1 cellular context compared by ENCODE assay signal in genomic region chr10:11181996-11182395, GRCh38.
TF ChIP-seq lines count a peak whose summit lies in the region.

No MANE protein-coding gene starts in this region.

TF ChIP-seq in HepG2, 621 proteins besides CTCF, POLR2A, EP300 and RAD21:
- TF ChIP-seq, protein P1, sequence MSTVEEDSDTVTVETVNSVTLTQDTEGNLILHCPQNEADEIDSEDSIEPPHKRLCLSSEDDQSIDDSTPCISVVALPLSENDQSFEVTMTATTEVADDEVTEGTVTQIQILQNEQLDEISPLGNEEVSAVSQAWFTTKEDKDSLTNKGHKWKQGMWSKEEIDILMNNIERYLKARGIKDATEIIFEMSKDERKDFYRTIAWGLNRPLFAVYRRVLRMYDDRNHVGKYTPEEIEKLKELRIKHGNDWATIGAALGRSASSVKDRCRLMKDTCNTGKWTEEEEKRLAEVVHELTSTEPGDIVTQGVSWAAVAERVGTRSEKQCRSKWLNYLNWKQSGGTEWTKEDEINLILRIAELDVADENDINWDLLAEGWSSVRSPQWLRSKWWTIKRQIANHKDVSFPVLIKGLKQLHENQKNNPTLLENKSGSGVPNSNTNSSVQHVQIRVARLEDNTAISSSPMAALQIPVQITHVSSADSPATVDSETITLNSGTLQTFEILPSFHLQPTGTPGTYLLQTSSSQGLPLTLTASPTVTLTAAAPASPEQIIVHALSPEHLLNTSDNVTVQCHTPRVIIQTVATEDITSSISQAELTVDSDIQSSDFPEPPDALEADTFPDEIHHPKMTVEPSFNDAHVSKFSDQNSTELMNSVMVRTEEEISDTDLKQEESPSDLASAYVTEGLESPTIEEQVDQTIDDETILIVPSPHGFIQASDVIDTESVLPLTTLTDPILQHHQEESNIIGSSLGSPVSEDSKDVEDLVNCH (CRISPR knock-in tag; IDR thresholded peaks at IDR 0.05): no peak
- TF ChIP-seq, protein P2, sequence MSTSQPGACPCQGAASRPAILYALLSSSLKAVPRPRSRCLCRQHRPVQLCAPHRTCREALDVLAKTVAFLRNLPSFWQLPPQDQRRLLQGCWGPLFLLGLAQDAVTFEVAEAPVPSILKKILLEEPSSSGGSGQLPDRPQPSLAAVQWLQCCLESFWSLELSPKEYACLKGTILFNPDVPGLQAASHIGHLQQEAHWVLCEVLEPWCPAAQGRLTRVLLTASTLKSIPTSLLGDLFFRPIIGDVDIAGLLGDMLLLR (CRISPR knock-in tag; IDR thresholded peaks at IDR 0.05): no peak
- TF ChIP-seq FOXK1 (CRISPR knock-in tag; IDR thresholded peaks at IDR 0.05; ENCODE audit: borderline replicate concordance, low read depth) (no peak), ELF1 (CRISPR knock-in tag; IDR thresholded peaks at IDR 0.05) (no peak), ZNF816 (CRISPR knock-in tag; IDR thresholded peaks at IDR 0.05; ENCODE audit: borderline replicate concordance) (no peak), E2F5 (CRISPR knock-in tag; conservative IDR thresholded peaks at IDR 0.05) (no peak), SP140L (CRISPR knock-in tag; IDR thresholded peaks at IDR 0.05; ENCODE audit: borderline replicate concordance) (no peak), ATF7 (IDR thresholded peaks at IDR 0.05) (no peak), ATF7 (CRISPR knock-in tag; IDR thresholded peaks at IDR 0.05) (no peak), HHEX (CRISPR knock-in tag; IDR thresholded peaks at IDR 0.05) (no peak), BCLAF1 (IDR thresholded peaks at IDR 0.05) (no peak), ZNF883 (CRISPR knock-in tag; IDR thresholded peaks at IDR 0.05; ENCODE audit: not compliant biosample characterization) (no peak), ZNF121 (CRISPR knock-in tag; IDR thresholded peaks at IDR 0.05) (no peak), ZNF678 (CRISPR knock-in tag; IDR thresholded peaks at IDR 0.05) (no peak), ARHGAP35 (CRISPR knock-in tag; IDR thresholded peaks at IDR 0.05; ENCODE audit: borderline replicate concordance) (no peak), ZNF749 (CRISPR knock-in tag; IDR thresholded peaks at IDR 0.05; ENCODE audit: borderline replicate concordance) (no peak), TBP (CRISPR knock-in tag; IDR thresholded peaks at IDR 0.05) (no peak), RELA (CRISPR knock-in tag; IDR thresholded peaks at IDR 0.05) (no peak)
- TF ChIP-seq, protein P3, sequence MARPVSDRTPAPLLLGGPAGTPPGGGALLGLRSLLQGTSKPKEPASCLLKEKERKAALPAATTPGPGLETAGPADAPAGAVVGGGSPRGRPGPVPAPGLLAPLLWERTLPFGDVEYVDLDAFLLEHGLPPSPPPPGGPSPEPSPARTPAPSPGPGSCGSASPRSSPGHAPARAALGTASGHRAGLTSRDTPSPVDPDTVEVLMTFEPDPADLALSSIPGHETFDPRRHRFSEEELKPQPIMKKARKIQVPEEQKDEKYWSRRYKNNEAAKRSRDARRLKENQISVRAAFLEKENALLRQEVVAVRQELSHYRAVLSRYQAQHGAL (CRISPR knock-in tag; IDR thresholded peaks at IDR 0.05; ENCODE audit: not compliant biosample characterization): no peak
- TF ChIP-seq, protein P4, sequence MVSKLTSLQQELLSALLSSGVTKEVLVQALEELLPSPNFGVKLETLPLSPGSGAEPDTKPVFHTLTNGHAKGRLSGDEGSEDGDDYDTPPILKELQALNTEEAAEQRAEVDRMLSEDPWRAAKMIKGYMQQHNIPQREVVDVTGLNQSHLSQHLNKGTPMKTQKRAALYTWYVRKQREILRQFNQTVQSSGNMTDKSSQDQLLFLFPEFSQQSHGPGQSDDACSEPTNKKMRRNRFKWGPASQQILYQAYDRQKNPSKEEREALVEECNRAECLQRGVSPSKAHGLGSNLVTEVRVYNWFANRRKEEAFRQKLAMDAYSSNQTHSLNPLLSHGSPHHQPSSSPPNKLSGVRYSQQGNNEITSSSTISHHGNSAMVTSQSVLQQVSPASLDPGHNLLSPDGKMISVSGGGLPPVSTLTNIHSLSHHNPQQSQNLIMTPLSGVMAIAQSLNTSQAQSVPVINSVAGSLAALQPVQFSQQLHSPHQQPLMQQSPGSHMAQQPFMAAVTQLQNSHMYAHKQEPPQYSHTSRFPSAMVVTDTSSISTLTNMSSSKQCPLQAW (CRISPR knock-in tag; IDR thresholded peaks at IDR 0.05): no peak
TF ChIP-seq in HepG2: peak in this region for 0.
